8 cellular contexts compared by ENCODE assay signal in genomic region chr2:129936334-129936934, GRCh38. TPM values are rescaled to one million over a fixed set of nuclear protein-coding genes. Genes with fewer than 3 reads are reported as not detected.
DNase-seq lines count a peak whose midpoint lies in the region; ATAC-seq and TF ChIP-seq lines count a peak whose summit lies in the region.

No MANE protein-coding gene starts in this region.

- no peaks in the 10 kb centered on the region for H3K4me1 ChIP-seq in cardiac muscle cell (ENCODE audit: low read depth)

- no peaks in the 10 kb centered on the region for H3K36me3 ChIP-seq in cardiac muscle cell

- H3K27me3 ChIP-seq in cardiac muscle cell, result peaks cover 20% of the 10 kb centered on the region

- no peak for ATAC-seq in Right ventricle myocardium superior (ENCODE audit: poor library complexity)
- ATAC-seq in HG02610 (IDR thresholded peaks at IDR 0.05; ENCODE audit: unreplicated experiment), result no peak

- TF ChIP-seq CTCF in cardiac muscle cell (IDR thresholded peaks at IDR 0.05; ENCODE audit: low read depth, low read length) (peak; percentile 69), LNCaP clone FGC (IDR thresholded peaks at IDR 0.05; ENCODE audit: control insufficient read depth, extremely low read depth, insufficient read depth) (peak; percentile 33; the same call in 1 of the 2 replicates)

- no peak overlapping the region for H3K27ac ChIP-seq in cardiac muscle cell

- DNase-seq in cardiac muscle cell (ENCODE audit: low read depth in 1 of 2, low spot score in 1 of 2) (peak in 1 of 2 donors; percentile 59), Right ventricle myocardium superior (no peak), LNCaP clone FGC (ENCODE audit: low read depth) (no peak), NCI-H226 (no peak), HT-29 (ENCODE audit: low spot score) (no peak)
- peak; percentile 51 for DNase-seq in activated naive CD4-positive, alpha-beta T cell treated with anti-CD3 and anti-CD28 coated beads, Interleukin-2, amount 50 U/mL, for 16 hours
- DNase-seq in stimulated activated naive CD4-positive, alpha-beta T cell treated with Interleukin-2 at 50 U/mL for 16 hours (lab: John Stamatoyannopoulos, UW), result peak; percentile 25

- intact Hi-C loops in Right ventricle myocardium superior (cut with DNase I), result no loop called here

- no peak overlapping the region for H3K4me3 ChIP-seq in cardiac muscle cell
- H3K4me3 ChIP-seq in LNCaP clone FGC (ENCODE audit: low read depth, low read length), result no peak overlapping the region

- no peaks in the 10 kb centered on the region for H3K9me3 ChIP-seq in cardiac muscle cell (ENCODE audit: low read depth)

RNA-seq across cellular contexts. Expression of gene RAB6C, which starts 43.0 kb away (rescaled TPM):
- 0.09 TPM in 1 of 2 replicates, not detected in the other for total RNA-seq in cardiac muscle cell
- 0.07 TPM in 1 of 2 replicates, not detected in the other for polyA plus RNA-seq in cardiac muscle cell
- total RNA-seq in Right ventricle myocardium superior, result 0.22 TPM
- not detected in 2 replicates for total RNA-seq in HT-29 (2014; rRNA removed; shearing (Covaris generic))

Comparison
In these comparisons a context has a peak if more than half of its experiments do, and no peak if none do; other contexts are left out.
1. DNase-seq: peak in activated naive CD4-positive, alpha-beta T cell treated with anti-CD3 and anti-CD28 coated beads, Interleukin-2, amount 50 U/mL, for 16 hours (single experiment) and stimulated activated naive CD4-positive, alpha-beta T cell treated with Interleukin-2 at 50 U/mL for 16 hours (single experiment); none in Right ventricle myocardium superior (single experiment), LNCaP clone FGC (single experiment), NCI-H226 (single experiment) and HT-29 (single experiment).